ENCODE assay signal across 7 cellular contexts in the genomic region with DNA sequence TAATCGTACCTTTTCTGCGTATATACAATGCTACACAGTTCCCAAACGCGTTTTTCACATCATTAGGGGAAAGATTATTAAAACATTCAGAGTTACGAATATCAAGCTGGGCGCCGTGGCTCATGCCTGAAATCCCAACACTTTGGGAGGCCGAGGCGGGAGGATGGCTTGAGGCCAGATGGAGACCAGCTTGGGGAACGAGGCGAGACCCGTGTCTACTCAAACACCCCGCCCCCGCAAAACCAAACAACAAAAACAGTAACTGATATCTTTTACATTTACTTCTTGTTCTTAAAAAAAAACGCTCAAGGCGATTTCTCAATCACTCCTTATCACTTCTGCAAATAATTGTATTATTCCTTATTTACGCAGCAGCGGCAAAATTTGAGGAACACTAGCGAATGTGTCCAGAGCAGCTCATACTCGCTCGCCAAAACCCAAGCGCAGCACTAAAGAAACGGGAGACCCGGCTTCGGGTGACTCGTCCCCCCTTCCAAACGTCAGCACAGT. TPM values are rescaled to one million over a fixed set of nuclear protein-coding genes. Genes with fewer than 3 reads are reported as not detected.
A peak's percentile ranks its signal among the peaks of the same experiment; 100 is the strongest.
DNase-seq lines count a peak whose midpoint lies in the region; ATAC-seq and TF ChIP-seq lines count a peak whose summit lies in the region.

No MANE protein-coding gene starts in this region.

- TF ChIP-seq POLR2A in adrenal gland (IDR thresholded peaks at IDR 0.05), result peak in 1 of 2 donors; percentile 16
- TF ChIP-seq POLR2A in suprapubic skin (IDR thresholded peaks at IDR 0.05), result peak in 1 of 2 donors; percentile 39

- intact Hi-C loops in adrenal gland (cut with DNase I), result no loop called here

- H3K27ac ChIP-seq in HUES48 (ENCODE audit: low read depth, low read length) (peak overlapping the region; percentile 97), adrenal gland (peak overlapping the region; percentile 93 to 99 (median 97)), suprapubic skin (peak overlapping the region; percentile 99)

- H3K27me3 ChIP-seq in HUES48 (ENCODE audit: control insufficient read depth, insufficient read depth, low read length) (no peaks in the 10 kb centered on the region), adrenal gland (no peaks in the 10 kb centered on the region), suprapubic skin (no peaks in the 10 kb centered on the region)

- H3K9me3 ChIP-seq in HUES48 (ENCODE audit: control insufficient read depth, insufficient read depth, low read length) (no peaks in the 10 kb centered on the region), adrenal gland (replicated peaks in 1 of 3) (no peaks in the 10 kb centered on the region), suprapubic skin (no peaks in the 10 kb centered on the region)

- TF ChIP-seq CTCF in adrenal gland (IDR thresholded peaks at IDR 0.05) (peak in 1 of 6 experiments; percentile 12), suprapubic skin (IDR thresholded peaks at IDR 0.05) (no peak)

- peak overlapping the region; percentile 88 for H3K4me3 ChIP-seq in HUES48 (ENCODE audit: low read depth, low read length)
- H3K4me3 ChIP-seq in adrenal gland, result peak overlapping the region in 3 of 4 donors; percentile 81 to 98 (median 98)
- H3K4me3 ChIP-seq in suprapubic skin, result peak overlapping the region; percentile 100

- H3K36me3 ChIP-seq in HUES48 (ENCODE audit: control insufficient read depth, insufficient read depth, low read length) (peaks cover 23% of the 10 kb centered on the region), adrenal gland (replicated peaks in 1 of 2) (peaks cover 0 to 10% of the 10 kb centered on the region in 2 donors), suprapubic skin (peaks cover 15% of the 10 kb centered on the region)

- ATAC-seq in HG02970 (IDR thresholded peaks at IDR 0.05; ENCODE audit: low FRiP score, unreplicated experiment), result no peak
- ATAC-seq in HG02623 (IDR thresholded peaks at IDR 0.05; ENCODE audit: unreplicated experiment), result no peak

- TF ChIP-seq EP300 in suprapubic skin (IDR thresholded peaks at IDR 0.05), result no peak

- peak in 5 of 7 donors; percentile 51 to 79 (median 59) for DNase-seq in adrenal gland
- peak; percentile 55 for DNase-seq in islet precursor cell
- DNase-seq in suprapubic skin (ENCODE audit: low spot score in 2 of 2), result peak in 1 of 2 donors; percentile 80
- DNase-seq in GOT3 (lab: John Stamatoyannopoulos, UW), result no peak

- WGBS in adrenal gland, 4 donors, result 8 to 12% (median 8%) methylated on average over 24 to 27 of the region's 27 CpGs
- WGBS in suprapubic skin, result 6% methylated on average over 26 of the region's 27 CpGs

- H3K9ac ChIP-seq in HUES48 (ENCODE audit: low read depth, low read length), result peak overlapping the region; percentile 46

- H3K4me1 ChIP-seq in HUES48 (ENCODE audit: control insufficient read depth, insufficient read depth, low read length) (peaks cover 4% of the 10 kb centered on the region), adrenal gland (replicated peaks in 1 of 2) (peaks cover 7 to 28% of the 10 kb centered on the region in 2 donors), suprapubic skin (peaks cover 36% of the 10 kb centered on the region)

RNA-seq across cellular contexts. Expression of a gene that starts 1.2 kb away (rescaled TPM):
- 10 to 100 TPM; 10.8 to 20.0 (median 14.2) TPM for total RNA-seq in adrenal gland
- polyA plus RNA-seq in adrenal gland, result 10 to 100 TPM in 1 of 3 donors, 1 to 10 TPM in 2; 4.9 to 16.5 (median 6.7) TPM
- total RNA-seq in suprapubic skin, result 10 to 100 TPM; 27.3 to 47.8 (median 29.2) TPM

RNA-seq across cellular contexts. Expression of a gene that starts 10.8 kb away (rescaled TPM):
- total RNA-seq in adrenal gland, result 1,000 to 10,000 TPM in 3 of 8 donors, 100 to 1,000 TPM in 5; 604 to 1,652 (median 938) TPM
- 1,000 to 10,000 TPM; 1,228 to 2,705 (median 2,245) TPM for polyA plus RNA-seq in adrenal gland
- total RNA-seq in suprapubic skin, result 1,000 to 10,000 TPM in 2 of 4 donors, 100 to 1,000 TPM in 2; 775 to 1,097 (median 922) TPM

RNA-seq across cellular contexts. Expression of a gene that starts 48.6 kb away (rescaled TPM):
- total RNA-seq in adrenal gland, result 10 to 100 TPM in 3 of 8 donors, 1 to 10 TPM in 5; 4.1 to 10.7 (median 8.4) TPM
- 1 to 10 TPM; 1.2 to 5.9 (median 2.1) TPM for polyA plus RNA-seq in adrenal gland
- total RNA-seq in suprapubic skin, result 1 to 10 TPM; 8.5 to 9.2 (median 8.9) TPM
